Comparison of ENCODE assay signal across 1 cellular context in the genomic region with DNA sequence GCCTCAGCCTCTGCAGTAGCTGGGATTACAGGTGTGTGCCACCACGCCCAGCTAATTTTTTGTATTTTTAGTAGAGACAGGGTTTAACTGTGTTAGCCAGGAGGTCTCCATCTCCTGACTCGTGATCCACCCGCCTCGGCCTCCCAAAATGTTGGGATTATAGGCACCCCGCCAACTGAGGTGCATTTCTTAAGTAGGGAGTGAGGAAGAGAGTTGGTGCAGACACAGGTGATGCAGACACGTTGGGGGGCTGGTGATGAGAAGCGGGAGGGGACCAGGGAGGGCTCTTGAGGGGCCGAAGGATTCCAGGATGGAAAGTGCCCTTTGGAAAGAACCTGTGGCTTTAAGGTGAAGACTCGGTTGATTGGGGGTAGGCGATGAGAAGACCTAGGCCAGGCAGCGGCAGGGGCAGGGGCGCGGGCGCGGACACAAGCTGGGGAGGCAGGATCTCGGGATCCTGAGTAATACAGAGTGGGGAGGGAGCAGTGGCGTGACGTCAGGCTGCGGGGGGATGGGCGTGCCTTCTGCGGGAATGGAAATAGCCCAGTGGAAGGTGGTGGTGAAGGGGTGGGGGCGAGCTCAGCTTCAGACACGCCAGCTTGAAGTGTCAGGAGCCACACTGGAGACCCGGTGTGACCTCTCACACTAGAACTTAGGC.
A peak's percentile ranks its signal among the peaks of the same experiment; 100 is the strongest.
TF ChIP-seq lines count a peak whose summit lies in the region.

No MANE protein-coding gene starts in this region.

TF ChIP-seq in H1, 55 proteins besides CTCF, POLR2A, EP300 and RAD21:
- TF ChIP-seq CREB1 (IDR thresholded peaks at IDR 0.05) (peak; percentile 88), MAFK (IDR thresholded peaks at IDR 0.05; ENCODE audit: low read depth, low read length) (no peak)
